In the genomic region with DNA sequence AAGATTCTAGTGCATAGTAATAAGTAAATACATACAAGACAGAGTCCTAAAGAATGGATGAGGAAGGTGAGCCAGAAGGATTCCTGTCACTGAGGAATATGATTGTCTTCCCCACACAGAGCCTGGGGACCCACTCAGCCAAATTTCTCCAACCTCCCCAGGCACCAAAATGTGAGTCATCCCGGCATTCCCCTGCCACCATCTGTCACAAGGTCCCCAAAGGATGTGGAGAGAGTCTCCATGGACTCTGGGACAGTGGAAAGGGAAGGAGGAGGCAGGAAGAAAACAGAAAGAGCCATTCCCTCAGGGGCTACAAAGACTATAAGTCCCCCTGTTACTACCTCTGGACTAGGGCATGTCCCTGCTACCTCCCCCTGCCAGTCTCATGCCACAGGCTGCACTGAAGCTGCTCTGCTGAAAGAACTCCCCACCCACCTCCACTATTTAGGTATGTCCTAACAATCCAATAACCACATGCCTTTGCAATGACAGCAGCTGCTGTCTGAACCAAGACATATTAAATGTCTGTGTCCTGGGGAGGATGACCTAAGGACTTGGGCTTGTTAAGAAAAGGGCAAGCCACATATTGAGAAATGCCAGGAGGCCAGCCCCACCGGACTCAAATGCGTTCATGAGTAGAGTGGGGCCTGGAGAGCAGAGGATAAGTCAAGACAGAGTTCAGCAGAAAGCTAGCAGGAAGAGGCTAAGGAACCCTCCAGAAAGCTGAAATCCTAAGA, we compare ENCODE assay signal across 15 cellular contexts. TPM values are rescaled to one million over a fixed set of nuclear protein-coding genes. Genes with fewer than 3 reads are reported as not detected.
DNase-seq lines count a peak whose midpoint lies in the region; ATAC-seq, FAIRE-seq and TF ChIP-seq lines count a peak whose summit lies in the region.
"Had no signal": no experiment of that assay in that cellular context is flagged by ENCODE, and none has a peak within 500 bp of the region (broad histone marks: within the 10 kb centered on the region; RNA-seq: fewer than 3 reads in every experiment).

No MANE protein-coding gene starts in this region.

- H3K4me1 Mint-ChIP-seq in activated CD4-positive, alpha-beta T cell treated with anti-CD3 and anti-CD28 coated beads, Interleukin-2, amount 10 ng/mL, durations not matched to agents 24 days and 14 days: no peaks in the 10 kb centered on the region
- H3K4me1 Mint-ChIP-seq in CD8-positive, alpha-beta T cell (ENCODE audit: low read depth): no peaks in the 10 kb centered on the region

- no peaks in the 10 kb centered on the region for H3K9me3 ChIP-seq in CD8-positive, alpha-beta T cell (ENCODE audit: low read length)
- H3K9me3 ChIP-seq: thoracic aorta had no signal

- CTCF ChIA-PET in RWPE1 (lab: Yijun Ruan, JAX): interaction anchor here (0.6 kb wide), 1 partner anchor 41 kb away, joined by 3 read pairs; no protein-coding TSS in a partner anchor
- CTCF ChIA-PET in CD8-positive, alpha-beta T cell (lab: Charles Lee): no interaction called here

- H3K36me3 ChIP-seq in CD8-positive, alpha-beta T cell (ENCODE audit: insufficient read depth, low read length): no peaks in the 10 kb centered on the region
- H3K36me3 ChIP-seq: left lung, thoracic aorta had no signal

- no peak for FAIRE-seq in urothelium cell line (lab: Jason Lieb, UNC)

- ATAC-seq in GM19351 (IDR thresholded peaks at IDR 0.05; ENCODE audit: unreplicated experiment): no peak
- no peak for ATAC-seq in CD8-positive, alpha-beta T cell
- ATAC-seq: left lung had no signal

- intact Hi-C loops in activated CD4-positive, alpha-beta T cell treated with anti-CD3 and anti-CD28 coated beads, Interleukin-2, amount 10 ng/mL, durations not matched to agents 24 days and 14 days (cut with micrococcal nuclease): no loop called here
- intact Hi-C loops in CD8-positive, alpha-beta T cell (cut with DNase I, micrococcal nuclease): no loop called here

- H3K9me3 Mint-ChIP-seq in activated CD4-positive, alpha-beta T cell treated with anti-CD3 and anti-CD28 coated beads, Interleukin-2, amount 10 ng/mL, durations not matched to agents 24 days and 14 days: peaks cover 5% of the 10 kb centered on the region
- peaks cover 7% of the 10 kb centered on the region for H3K9me3 Mint-ChIP-seq in CD8-positive, alpha-beta T cell

- H3K27ac ChIP-seq in RWPE1: no peak overlapping the region
- no peak overlapping the region for H3K27ac ChIP-seq in CD8-positive, alpha-beta T cell (ENCODE audit: low read depth, low read length)
- H3K27ac ChIP-seq: 22Rv1, dorsolateral prefrontal cortex, left lung, thoracic aorta had no signal

- H3K27ac Mint-ChIP-seq in activated CD4-positive, alpha-beta T cell treated with anti-CD3 and anti-CD28 coated beads, Interleukin-2, amount 10 ng/mL, durations not matched to agents 24 days and 14 days: no peak overlapping the region
- H3K27ac Mint-ChIP-seq in CD8-positive, alpha-beta T cell: no peak overlapping the region
- H3K27ac Mint-ChIP-seq: activated naive CD8-positive, alpha-beta T cell had no signal

- POLR2A ChIA-PET in RWPE1 (lab: Yijun Ruan, JAX; ENCODE audit: low non-redundant PET): no interaction called here
- POLR2A ChIA-PET in CD8-positive, alpha-beta T cell (lab: Charles Lee): no interaction called here

- no peak overlapping the region for H3K4me3 Mint-ChIP-seq in activated CD4-positive, alpha-beta T cell treated with anti-CD3 and anti-CD28 coated beads, Interleukin-2, amount 10 ng/mL, durations not matched to agents 24 days and 14 days
- no peak overlapping the region for H3K4me3 Mint-ChIP-seq in CD8-positive, alpha-beta T cell
- H3K4me3 Mint-ChIP-seq: activated naive CD8-positive, alpha-beta T cell had no signal

- H3K36me3 Mint-ChIP-seq in activated CD4-positive, alpha-beta T cell treated with anti-CD3 and anti-CD28 coated beads, Interleukin-2, amount 10 ng/mL, durations not matched to agents 24 days and 14 days (ENCODE audit: low read depth): no peaks in the 10 kb centered on the region
- H3K36me3 Mint-ChIP-seq in CD8-positive, alpha-beta T cell: no peaks in the 10 kb centered on the region

- no peaks in the 10 kb centered on the region for H3K27me3 ChIP-seq in CD8-positive, alpha-beta T cell (ENCODE audit: insufficient read depth, low read length)
- H3K27me3 ChIP-seq: dorsolateral prefrontal cortex, left lung had no signal

- H3K27me3 Mint-ChIP-seq in activated CD4-positive, alpha-beta T cell treated with anti-CD3 and anti-CD28 coated beads, Interleukin-2, amount 10 ng/mL, durations not matched to agents 24 days and 14 days: no peaks in the 10 kb centered on the region
- peaks cover 2% of the 10 kb centered on the region for H3K27me3 Mint-ChIP-seq in CD8-positive, alpha-beta T cell (ENCODE audit: low read depth)
- H3K27me3 Mint-ChIP-seq: activated naive CD8-positive, alpha-beta T cell had no signal

- DNase-seq in DMS 273 (lab: John Stamatoyannopoulos, UW; ENCODE audit: unreplicated experiment): peak; percentile 4
- DNase-seq in DMS 273 treated with DMSO at 0.1 percent for 48 hours (lab: John Stamatoyannopoulos, UW): no peak
- peak; percentile 63 for DNase-seq in RWPE1 (ENCODE audit: low spot score)
- peak; percentile 84 for DNase-seq in fibroblast of gingiva (ENCODE audit: low read depth)
- DNase-seq in urothelium cell line (ENCODE audit: low spot score): peak; percentile 52
- no peak for DNase-seq in activated CD4-positive, alpha-beta T cell treated with anti-CD3 and anti-CD28 coated beads, Interleukin-2, amount 10 ng/mL, durations not matched to agents 24 days and 14 days
- DNase-seq in CD8-positive, alpha-beta T cell: no peak
- DNase-seq: dorsolateral prefrontal cortex, head of caudate nucleus, left lung, MV-4-11 had no signal

- no peak overlapping the region for H3K4me3 ChIP-seq in CD8-positive, alpha-beta T cell (ENCODE audit: low read depth, low read length)
- H3K4me3 ChIP-seq: dorsolateral prefrontal cortex, left lung, thoracic aorta had no signal

- H3K4me1 ChIP-seq in CD8-positive, alpha-beta T cell (ENCODE audit: insufficient read depth, low read length): no peaks in the 10 kb centered on the region
- H3K4me1 ChIP-seq: left lung had no signal

- TF ChIP-seq CTCF in RWPE1 (conservative IDR thresholded peaks at IDR 0.05; ENCODE audit: low read depth): no peak
- no peak for TF ChIP-seq CTCF in CD8-positive, alpha-beta T cell (IDR thresholded peaks at IDR 0.05)

RNA-seq across cellular contexts. Expression of gene OR5C1, which starts 10.6 kb away (rescaled TPM):
- not detected in 2 replicates for total RNA-seq in activated CD4-positive, alpha-beta T cell treated with anti-CD3 and anti-CD28 coated beads, Interleukin-2, amount 10 ng/mL, durations not matched to agents 24 days and 14 days
- not detected for total RNA-seq in CD8-positive, alpha-beta T cell
- total RNA-seq: dorsolateral prefrontal cortex, left lung, thoracic aorta had no signal

RNA-seq across cellular contexts. Expression of gene OR1K1, which starts 21.8 kb away (rescaled TPM):
- total RNA-seq in activated CD4-positive, alpha-beta T cell treated with anti-CD3 and anti-CD28 coated beads, Interleukin-2, amount 10 ng/mL, durations not matched to agents 24 days and 14 days: not detected in 2 replicates
- total RNA-seq in CD8-positive, alpha-beta T cell: not detected
- total RNA-seq: dorsolateral prefrontal cortex, left lung, thoracic aorta had no signal

RNA-seq across cellular contexts. Expression of gene OR1L6, which starts 36.0 kb away (rescaled TPM):
- total RNA-seq in activated CD4-positive, alpha-beta T cell treated with anti-CD3 and anti-CD28 coated beads, Interleukin-2, amount 10 ng/mL, durations not matched to agents 24 days and 14 days: not detected in 2 replicates
- not detected for total RNA-seq in CD8-positive, alpha-beta T cell
- total RNA-seq: dorsolateral prefrontal cortex, left lung, thoracic aorta had no signal

RNA-seq across cellular contexts. Expression of gene PDCL, which starts 50.3 kb away (rescaled TPM):
- total RNA-seq in activated CD4-positive, alpha-beta T cell treated with anti-CD3 and anti-CD28 coated beads, Interleukin-2, amount 10 ng/mL, durations not matched to agents 24 days and 14 days: 21.1 TPM in 2 replicates
- total RNA-seq in CD8-positive, alpha-beta T cell: 10 to 100 TPM; 27.5 to 29.2 TPM

RNA-seq across cellular contexts. Expression of gene OR1L4, which starts 54.3 kb away (rescaled TPM):
- total RNA-seq in activated CD4-positive, alpha-beta T cell treated with anti-CD3 and anti-CD28 coated beads, Interleukin-2, amount 10 ng/mL, durations not matched to agents 24 days and 14 days: not detected in 2 replicates
- total RNA-seq in CD8-positive, alpha-beta T cell: not detected
- total RNA-seq: dorsolateral prefrontal cortex, left lung, thoracic aorta had no signal

Comparison
In these comparisons a context has a peak if more than half of its experiments do, and no peak if none do; other contexts are left out.
1. DNase-seq: peak in DMS 273 (single experiment), RWPE1 (single experiment), fibroblast of gingiva (single experiment) and urothelium cell line (single experiment); none in DMS 273 treated with DMSO at 0.1 percent for 48 hours (single experiment), activated CD4-positive, alpha-beta T cell treated with anti-CD3 and anti-CD28 coated beads, Interleukin-2, amount 10 ng/mL, durations not matched to agents 24 days and 14 days (single experiment) and CD8-positive, alpha-beta T cell (0 of 7).